7 cellular contexts compared by ENCODE assay signal in genomic region chr6:150543178-150543577, GRCh38.
"Had no signal": no experiment of that assay in that cellular context is flagged by ENCODE, and none has a peak within 500 bp of the region (broad histone marks: within the 10 kb centered on the region; RNA-seq: fewer than 3 reads in every experiment).

No MANE protein-coding gene starts in this region.

- ATAC-seq: HepG2, K562 had no signal

- H3K9ac ChIP-seq: KMS-11 had no signal

- H3K4me2 ChIP-seq: KMS-11 had no signal

- H3K4me3 ChIP-seq: K562 had no signal

- H3K27ac ChIP-seq: HL-60, KMS-11 had no signal

- DNase-seq: IMR-90, KBM-7, KG1 had no signal
